ENCODE assay signal across 17 cellular contexts in genomic region chr7:121406-121805, GRCh38.
"Had no signal": no experiment of that assay in that cellular context is flagged by ENCODE, and none has a peak within 500 bp of the region (broad histone marks: within the 10 kb centered on the region; RNA-seq: fewer than 3 reads in every experiment).

No MANE protein-coding gene starts in this region.

- DNase-seq: activated B cell treated with CpG ODN at 0.5 μM for 24 hours; activated effector memory CD4-positive, alpha-beta T cell treated with anti-CD3 and anti-CD28 coated beads, Interleukin-2, amount 50 U/mL, for 16 hours; activated T-cell treated with anti-CD3 and anti-CD28 coated beads, Interleukin-2, amount 50 U/mL, for 24 hours; brain microvascular endothelial cell; dorsolateral prefrontal cortex; foreskin keratinocyte; lower lobe of right lung; naive thymus-derived CD4-positive, alpha-beta T cell; occipital lobe; SK-N-SH; stimulated activated CD4-positive, alpha-beta T cell treated with anti-CD3 and anti-CD28 coated beads, Interleukin-4, amount 100 ng/mL, for 1 hour; stimulated activated CD8-positive, alpha-beta memory T cell treated with anti-CD3 and anti-CD28 coated beads, Interleukin-4, amount 100 ng/mL, for 48 hours; T-helper 1 cell had no signal

- H3K9me3 Mint-ChIP-seq: activated B cell treated with CpG ODN at 0.5 μM for 24 hours; activated T-cell treated with anti-CD3 and anti-CD28 coated beads, Interleukin-2, amount 50 U/mL, for 24 hours; stimulated activated naive CD8-positive, alpha-beta T cell treated with anti-CD3 and anti-CD28 coated beads, Interleukin-15, Interleukin-2, amounts not matched to agents 100 ng/mL and 50 ng/mL, for 24 hours had no signal

- H3K9me3 ChIP-seq: lower lobe of right lung, prostate gland, SK-N-SH, thoracic aorta had no signal

- H3K9ac ChIP-seq: SK-N-SH had no signal

- H3K36me3 Mint-ChIP-seq: activated naive CD8-positive, alpha-beta T cell; naive thymus-derived CD4-positive, alpha-beta T cell had no signal

- H3K27ac ChIP-seq: brain microvascular endothelial cell, dorsolateral prefrontal cortex, foreskin keratinocyte, prostate gland, thoracic aorta had no signal

- H3K4me1 Mint-ChIP-seq: activated B cell treated with CpG ODN at 0.5 μM for 24 hours had no signal

- H3K4me3 Mint-ChIP-seq: activated B cell treated with CpG ODN at 0.5 μM for 24 hours; activated naive CD8-positive, alpha-beta T cell; activated T-cell treated with anti-CD3 and anti-CD28 coated beads, Interleukin-2, amount 50 U/mL, for 24 hours; naive thymus-derived CD4-positive, alpha-beta T cell; stimulated activated naive CD8-positive, alpha-beta T cell treated with anti-CD3 and anti-CD28 coated beads, Interleukin-15, Interleukin-2, amounts not matched to agents 100 ng/mL and 50 ng/mL, for 24 hours had no signal

- H3K27me3 ChIP-seq: brain microvascular endothelial cell had no signal

- H3K4me1 ChIP-seq: foreskin keratinocyte had no signal

- ATAC-seq: foreskin keratinocyte; naive thymus-derived CD4-positive, alpha-beta T cell had no signal

- H3K4me3 ChIP-seq: dorsolateral prefrontal cortex, lower lobe of right lung, prostate gland, thoracic aorta had no signal

- H3K27ac Mint-ChIP-seq: activated B cell treated with CpG ODN at 0.5 μM for 24 hours; activated naive CD8-positive, alpha-beta T cell; activated T-cell treated with anti-CD3 and anti-CD28 coated beads, Interleukin-2, amount 50 U/mL, for 24 hours; naive thymus-derived CD4-positive, alpha-beta T cell; stimulated activated naive CD8-positive, alpha-beta T cell treated with anti-CD3 and anti-CD28 coated beads, Interleukin-15, Interleukin-2, amounts not matched to agents 100 ng/mL and 50 ng/mL, for 24 hours had no signal

- H3K9me2 ChIP-seq: SK-N-SH had no signal

- H3K4me2 ChIP-seq: SK-N-SH had no signal

- H3K36me3 ChIP-seq: brain microvascular endothelial cell, lower lobe of right lung, prostate gland, thoracic aorta had no signal
